8 cellular contexts compared by ENCODE assay signal in the genomic region with DNA sequence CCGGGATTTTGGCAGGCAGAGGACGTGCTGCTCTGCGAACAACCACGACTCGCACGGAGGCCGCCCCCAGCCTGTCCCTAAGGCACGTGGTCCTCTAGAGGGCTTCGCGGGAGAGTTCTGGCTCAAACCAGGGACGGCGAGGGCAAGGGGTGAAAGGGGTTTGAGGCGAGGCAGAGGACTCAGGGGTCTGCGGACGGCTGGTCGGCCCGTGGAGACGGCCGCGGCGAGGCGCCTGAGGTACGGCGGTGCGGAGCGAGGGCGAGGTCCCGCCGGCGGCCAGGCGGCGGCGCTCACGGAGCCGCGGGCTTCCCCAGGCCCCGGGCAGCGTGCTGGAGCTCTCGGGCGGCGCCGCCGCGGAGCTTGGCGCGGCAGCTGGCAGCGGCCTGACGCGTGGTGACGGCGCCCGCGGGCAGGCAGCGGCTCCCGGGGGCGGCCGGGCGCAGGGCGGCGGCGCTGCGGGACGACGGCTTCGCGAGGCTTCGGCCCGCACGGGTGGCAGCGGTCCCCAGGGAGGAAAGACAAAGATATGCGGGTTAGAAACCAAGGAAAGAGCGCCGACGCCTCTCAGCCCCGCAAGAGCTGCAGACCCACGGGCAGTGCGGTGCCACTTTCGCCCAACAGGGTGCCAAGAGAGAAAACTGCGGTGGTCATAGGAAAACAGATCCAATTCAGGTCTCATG. TPM values are rescaled to one million over a fixed set of nuclear protein-coding genes. Genes with fewer than 3 reads are reported as not detected.
DNase-seq lines count a peak whose midpoint lies in the region; ATAC-seq, FAIRE-seq and TF ChIP-seq lines count a peak whose summit lies in the region.

No MANE protein-coding gene starts in this region.

- peaks cover 0 to 5% (median 2%) of the 10 kb centered on the region in 4 donors for H3K9me3 ChIP-seq in esophagus muscularis mucosa

- 6% methylated on average over 45 of the region's 79 CpGs for WGBS in esophagus muscularis mucosa

- TF ChIP-seq EP300 in esophagus muscularis mucosa (IDR thresholded peaks at IDR 0.05) = no peak

- intact Hi-C loops in esophagus muscularis mucosa (cut with DNase I) = no loop called here

- peak overlapping the region; percentile 56 for H3K4me3 Mint-ChIP-seq in activated T-cell treated with anti-CD3 and anti-CD28 coated beads, Interleukin-2, amount 50 U/mL, for 24 hours
- peak overlapping the region; percentile 71 for H3K4me3 Mint-ChIP-seq in natural killer cell treated with Interleukin-12 subunit alpha and Interleukin-12 subunit beta and Interleukin-15 and Interleukin-18, amount 100 ng/mL, for 72 hours

- H3K4me1 ChIP-seq in esophagus muscularis mucosa = peaks cover 0 to 14% (median 11%) of the 10 kb centered on the region in 4 donors

- H3K27me3 Mint-ChIP-seq in activated T-cell treated with anti-CD3 and anti-CD28 coated beads, Interleukin-2, amount 50 U/mL, for 24 hours = no peaks in the 10 kb centered on the region
- H3K27me3 Mint-ChIP-seq in natural killer cell treated with Interleukin-12 subunit alpha and Interleukin-12 subunit beta and Interleukin-15 and Interleukin-18, amount 100 ng/mL, for 72 hours = no peaks in the 10 kb centered on the region

- H3K4me3 ChIP-seq in esophagus muscularis mucosa = peak overlapping the region; percentile 43 to 55 (median 46)

- H3K36me3 Mint-ChIP-seq in activated T-cell treated with anti-CD3 and anti-CD28 coated beads, Interleukin-2, amount 50 U/mL, for 24 hours (ENCODE audit: low read depth) = peaks cover 15% of the 10 kb centered on the region
- no peaks in the 10 kb centered on the region for H3K36me3 Mint-ChIP-seq in natural killer cell treated with Interleukin-12 subunit alpha and Interleukin-12 subunit beta and Interleukin-15 and Interleukin-18, amount 100 ng/mL, for 72 hours

- no peaks in the 10 kb centered on the region for H3K27me3 ChIP-seq in esophagus muscularis mucosa

- ATAC-seq in HG03442 (IDR thresholded peaks at IDR 0.05; ENCODE audit: unreplicated experiment) = peak; percentile 95
- peak; percentile 98 to 99 for ATAC-seq in natural killer cell treated with Interleukin-12 subunit alpha and Interleukin-12 subunit beta and Interleukin-15 and Interleukin-18, amount 100 ng/mL, for 72 hours

- peak in 2 of 3 experiments; percentile 51 to 64 for TF ChIP-seq CTCF in esophagus muscularis mucosa (IDR thresholded peaks at IDR 0.05)

- no peaks in the 10 kb centered on the region for H3K9me3 Mint-ChIP-seq in activated T-cell treated with anti-CD3 and anti-CD28 coated beads, Interleukin-2, amount 50 U/mL, for 24 hours
- no peaks in the 10 kb centered on the region for H3K9me3 Mint-ChIP-seq in natural killer cell treated with Interleukin-12 subunit alpha and Interleukin-12 subunit beta and Interleukin-15 and Interleukin-18, amount 100 ng/mL, for 72 hours

- no peak for TF ChIP-seq POLR2A in esophagus muscularis mucosa (IDR thresholded peaks at IDR 0.05; ENCODE audit: low read depth)

- peak overlapping the region; percentile 22 for H3K27ac Mint-ChIP-seq in activated T-cell treated with anti-CD3 and anti-CD28 coated beads, Interleukin-2, amount 50 U/mL, for 24 hours
- peak overlapping the region in 1 of 2 donors; percentile 18 for H3K27ac Mint-ChIP-seq in natural killer cell treated with Interleukin-12 subunit alpha and Interleukin-12 subunit beta and Interleukin-15 and Interleukin-18, amount 100 ng/mL, for 72 hours

- peaks cover 38% of the 10 kb centered on the region for H3K4me1 Mint-ChIP-seq in activated T-cell treated with anti-CD3 and anti-CD28 coated beads, Interleukin-2, amount 50 U/mL, for 24 hours (ENCODE audit: low read depth)
- H3K4me1 Mint-ChIP-seq in natural killer cell treated with Interleukin-12 subunit alpha and Interleukin-12 subunit beta and Interleukin-15 and Interleukin-18, amount 100 ng/mL, for 72 hours (ENCODE audit: low read depth in 2 of 2) = peaks cover 23 to 35% of the 10 kb centered on the region in 2 donors

- H3K36me3 ChIP-seq in esophagus muscularis mucosa = no peaks in the 10 kb centered on the region

- H3K27ac ChIP-seq in esophagus muscularis mucosa (replicated peaks in 1 of 4) = no peak overlapping the region

- peak; percentile 61 to 65 for DNase-seq in AML-193 (lab: John Stamatoyannopoulos, UW)
- peak; percentile 73 for DNase-seq in GM19239 (ENCODE audit: insufficient read length, low spot score)
- peak; percentile 11 to 30 for DNase-seq in NOMO-1 (lab: John Stamatoyannopoulos, UW; ENCODE audit: unreplicated experiment in 2 of 2)
- peak; percentile 85 for DNase-seq in activated T-cell treated with anti-CD3 and anti-CD28 coated beads, Interleukin-2, amount 50 U/mL, for 24 hours
- no peak for DNase-seq in esophagus muscularis mucosa (ENCODE audit: extremely low spot score)
- peak; percentile 81 for DNase-seq in natural killer cell treated with Interleukin-12 subunit alpha and Interleukin-12 subunit beta and Interleukin-15 and Interleukin-18, amount 100 ng/mL, for 72 hours (ENCODE audit: low spot score)
- DNase-seq in stimulated activated naive CD4-positive, alpha-beta T cell treated with Interleukin-2 at 50 U/mL for 16 hours (lab: John Stamatoyannopoulos, UW) = peak; percentile 55

- FAIRE-seq in GM19239 (lab: Jason Lieb, UNC) = peak; percentile 81

RNA-seq across cellular contexts. Expression of a gene that starts 44.8 kb away (rescaled TPM):
- total RNA-seq in esophagus muscularis mucosa = 10 to 100 TPM; 24.7 to 35.6 (median 27.9) TPM
- 10 to 100 TPM; 52.8 to 56.3 TPM for total RNA-seq in natural killer cell treated with Interleukin-12 subunit alpha and Interleukin-12 subunit beta and Interleukin-15 and Interleukin-18, amount 100 ng/mL, for 72 hours
